34 cellular contexts compared by ENCODE assay signal in the genomic region with DNA sequence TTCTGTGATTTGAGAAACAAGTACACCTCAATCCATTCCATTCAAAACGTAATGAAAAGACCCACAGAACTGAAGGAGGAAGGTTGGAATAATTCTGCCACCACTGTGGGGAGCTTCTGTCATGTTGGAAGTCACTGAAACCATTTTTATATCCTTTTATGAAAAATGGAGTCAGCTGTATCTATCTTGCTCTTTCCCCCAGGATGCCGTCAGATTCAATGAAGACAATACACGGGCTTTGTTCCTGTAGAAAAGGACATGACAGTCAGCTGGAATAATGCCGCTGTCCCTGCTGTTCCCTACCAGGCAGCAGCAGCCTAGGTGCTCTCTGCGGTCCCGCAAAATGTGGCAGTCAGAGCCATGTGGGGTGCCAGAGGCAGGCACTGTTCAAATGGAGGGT. TPM values are rescaled to one million over a fixed set of nuclear protein-coding genes. Genes with fewer than 3 reads are reported as not detected.
"Had no signal": no experiment of that assay in that cellular context is flagged by ENCODE, and none has a peak within 500 bp of the region (broad histone marks: within the 10 kb centered on the region; RNA-seq: fewer than 3 reads in every experiment).

No MANE protein-coding gene starts in this region.

- H3K36me3 Mint-ChIP-seq: activated naive CD4-positive, alpha-beta T cell treated with anti-CD3 and anti-CD28 coated beads, Interleukin-2, amount 10 ng/mL, durations not matched to agents 7 days and 5 days; activated naive CD8-positive, alpha-beta T cell treated with anti-CD3 and anti-CD28 coated beads, Interleukin-2, amount 10 ng/mL, durations not matched to agents 7 days and 5 days; mesothelial cell of epicardium; naive thymus-derived CD4-positive, alpha-beta T cell had no signal

- H3K4me3 Mint-ChIP-seq: activated naive CD4-positive, alpha-beta T cell treated with anti-CD3 and anti-CD28 coated beads, Interleukin-2, amount 10 ng/mL, durations not matched to agents 7 days and 5 days; activated naive CD8-positive, alpha-beta T cell treated with anti-CD3 and anti-CD28 coated beads, Interleukin-2, amount 10 ng/mL, durations not matched to agents 7 days and 5 days; activated T-helper 1 cell treated with anti-CD3 and anti-CD28 coated beads, Interleukin-12 subunit alpha, Interleukin-12 subunit beta, Interleukin-2, Interleukin-4 antibody, amounts not matched to agents 30 ng/mL and 10 ng/mL and 1 ng/mL, durations not matched to agents 14 hours and 24 hours and 36 hours; mesothelial cell of epicardium; naive thymus-derived CD4-positive, alpha-beta T cell; stimulated activated naive CD8-positive, alpha-beta T cell treated with anti-CD3 and anti-CD28 coated beads, Interleukin-15, Interleukin-2, amounts not matched to agents 100 ng/mL and 50 ng/mL, for 24 hours; T-helper 1 cell treated with Interleukin-12 subunit alpha and Interleukin-12 subunit beta and Interleukin-4 antibody, amounts not matched to agents 30 μg/mL and 1 μg/mL, for 36 hours had no signal

- H3K9ac ChIP-seq: parathyroid adenoma had no signal

- H3K9me3 Mint-ChIP-seq: activated naive CD4-positive, alpha-beta T cell treated with anti-CD3 and anti-CD28 coated beads, Interleukin-2, amount 10 ng/mL, durations not matched to agents 7 days and 5 days; activated naive CD8-positive, alpha-beta T cell treated with anti-CD3 and anti-CD28 coated beads, Interleukin-2, amount 10 ng/mL, durations not matched to agents 7 days and 5 days; activated T-helper 1 cell treated with anti-CD3 and anti-CD28 coated beads, Interleukin-12 subunit alpha, Interleukin-12 subunit beta, Interleukin-2, Interleukin-4 antibody, amounts not matched to agents 30 ng/mL and 10 ng/mL and 1 ng/mL, durations not matched to agents 14 hours and 24 hours and 36 hours; mesothelial cell of epicardium; naive thymus-derived CD4-positive, alpha-beta T cell; neural crest cell; stimulated activated naive CD8-positive, alpha-beta T cell treated with anti-CD3 and anti-CD28 coated beads, Interleukin-15, Interleukin-2, amounts not matched to agents 100 ng/mL and 50 ng/mL, for 24 hours; T-helper 1 cell treated with Interleukin-12 subunit alpha and Interleukin-12 subunit beta and Interleukin-4 antibody, amounts not matched to agents 30 μg/mL and 1 μg/mL, for 36 hours had no signal

- H3K27ac ChIP-seq: ascending aorta, gastrocnemius medialis, hepatocyte, parathyroid adenoma, skin epidermis, thyroid gland, WERI-Rb-1 had no signal

- H3K27me3 ChIP-seq: ascending aorta, gastrocnemius medialis, hepatocyte, thyroid gland had no signal

- H3K27ac Mint-ChIP-seq: activated naive CD4-positive, alpha-beta T cell treated with anti-CD3 and anti-CD28 coated beads, Interleukin-2, amount 10 ng/mL, durations not matched to agents 7 days and 5 days; activated naive CD8-positive, alpha-beta T cell treated with anti-CD3 and anti-CD28 coated beads, Interleukin-2, amount 10 ng/mL, durations not matched to agents 7 days and 5 days; activated T-helper 1 cell treated with anti-CD3 and anti-CD28 coated beads, Interleukin-12 subunit alpha, Interleukin-12 subunit beta, Interleukin-2, Interleukin-4 antibody, amounts not matched to agents 30 ng/mL and 10 ng/mL and 1 ng/mL, durations not matched to agents 14 hours and 24 hours and 36 hours; mesothelial cell of epicardium; naive thymus-derived CD4-positive, alpha-beta T cell; stimulated activated naive CD8-positive, alpha-beta T cell treated with anti-CD3 and anti-CD28 coated beads, Interleukin-15, Interleukin-2, amounts not matched to agents 100 ng/mL and 50 ng/mL, for 24 hours; T-helper 1 cell treated with Interleukin-12 subunit alpha and Interleukin-12 subunit beta and Interleukin-4 antibody, amounts not matched to agents 30 μg/mL and 1 μg/mL, for 36 hours had no signal

- H3K9me3 ChIP-seq: ascending aorta, gastrocnemius medialis, thyroid gland had no signal

- H3K36me3 ChIP-seq: ascending aorta, gastrocnemius medialis, thyroid gland, WERI-Rb-1 had no signal

- H3K4me1 Mint-ChIP-seq: activated naive CD4-positive, alpha-beta T cell treated with anti-CD3 and anti-CD28 coated beads, Interleukin-2, amount 10 ng/mL, durations not matched to agents 7 days and 5 days; activated naive CD8-positive, alpha-beta T cell treated with anti-CD3 and anti-CD28 coated beads, Interleukin-2, amount 10 ng/mL, durations not matched to agents 7 days and 5 days had no signal

- H3K4me1 ChIP-seq: ascending aorta, gastrocnemius medialis, parathyroid adenoma had no signal

- H3K4me3 ChIP-seq: ascending aorta, gastrocnemius medialis, hepatocyte, skin epidermis, thyroid gland had no signal

- ATAC-seq: activated CD4-positive, CD25-positive, alpha-beta regulatory T cell treated with anti-CD3 and anti-CD28 coated beads, Interleukin-2, amount 50 U/mL, for 24 hours; gastrocnemius medialis; left cardiac atrium; left ventricle myocardium superior; sciatic nerve had no signal

- DNase-seq: activated CD4-positive, alpha-beta T cell treated with anti-CD3 and anti-CD28 coated beads for 48 hours; activated CD4-positive, alpha-beta T cell treated with anti-CD3 and anti-CD28 coated beads, Interleukin-2, amount 50 U/mL, for 48 hours; activated CD8-positive, alpha-beta memory T cell treated with anti-CD3 and anti-CD28 coated beads, Interleukin-2, amount 50 U/mL, for 4 hours; activated effector memory CD4-positive, alpha-beta T cell treated with anti-CD3 and anti-CD28 coated beads, Interleukin-2, amount 50 U/mL, for 16 hours; activated naive CD4-positive, alpha-beta T cell treated with anti-CD3 and anti-CD28 coated beads, Interleukin-2, amount 10 ng/mL, durations not matched to agents 7 days and 5 days; activated naive CD8-positive, alpha-beta T cell treated with anti-CD3 and anti-CD28 coated beads, Interleukin-2, amount 10 ng/mL, durations not matched to agents 7 days and 5 days; activated T-cell treated with anti-CD3 and anti-CD28 coated beads, Interleukin-2, amount 50 U/mL, for 1 hour; cortex of kidney; gastrocnemius medialis; islet precursor cell; left cardiac atrium; left ventricle myocardium superior; naive thymus-derived CD4-positive, alpha-beta T cell; occipital lobe; stimulated activated CD4-positive, alpha-beta T cell treated with anti-CD3 and anti-CD28 coated beads, Interleukin-12 subunit alpha, Interleukin-12 subunit beta, amount 100 ng/mL, for 4 hours; stimulated activated CD4-positive, alpha-beta T cell treated with anti-CD3 and anti-CD28 coated beads, Interleukin-4, amount 100 ng/mL, for 1 hour; SW 1271; T-helper 9 cell; thyroid gland had no signal

RNA-seq across cellular contexts. Expression of a gene that starts 52.5 kb away (rescaled TPM):
- total RNA-seq: activated CD8-positive, alpha-beta memory T cell treated with anti-CD3 and anti-CD28 coated beads for 36 hours; activated naive CD8-positive, alpha-beta T cell treated with anti-CD3 and anti-CD28 coated beads, Interleukin-2, amount 10 ng/mL, durations not matched to agents 7 days and 5 days; activated T-helper 1 cell treated with anti-CD3 and anti-CD28 coated beads, Interleukin-12 subunit alpha, Interleukin-12 subunit beta, Interleukin-2, Interleukin-4 antibody, amounts not matched to agents 30 ng/mL and 10 ng/mL and 1 ng/mL, durations not matched to agents 14 hours and 24 hours and 36 hours; epithelial cell of proximal tubule; lung microvascular endothelial cell had no signal
- polyA plus RNA-seq: naive thymus-derived CD4-positive, alpha-beta T cell had no signal
